In the genomic region with DNA sequence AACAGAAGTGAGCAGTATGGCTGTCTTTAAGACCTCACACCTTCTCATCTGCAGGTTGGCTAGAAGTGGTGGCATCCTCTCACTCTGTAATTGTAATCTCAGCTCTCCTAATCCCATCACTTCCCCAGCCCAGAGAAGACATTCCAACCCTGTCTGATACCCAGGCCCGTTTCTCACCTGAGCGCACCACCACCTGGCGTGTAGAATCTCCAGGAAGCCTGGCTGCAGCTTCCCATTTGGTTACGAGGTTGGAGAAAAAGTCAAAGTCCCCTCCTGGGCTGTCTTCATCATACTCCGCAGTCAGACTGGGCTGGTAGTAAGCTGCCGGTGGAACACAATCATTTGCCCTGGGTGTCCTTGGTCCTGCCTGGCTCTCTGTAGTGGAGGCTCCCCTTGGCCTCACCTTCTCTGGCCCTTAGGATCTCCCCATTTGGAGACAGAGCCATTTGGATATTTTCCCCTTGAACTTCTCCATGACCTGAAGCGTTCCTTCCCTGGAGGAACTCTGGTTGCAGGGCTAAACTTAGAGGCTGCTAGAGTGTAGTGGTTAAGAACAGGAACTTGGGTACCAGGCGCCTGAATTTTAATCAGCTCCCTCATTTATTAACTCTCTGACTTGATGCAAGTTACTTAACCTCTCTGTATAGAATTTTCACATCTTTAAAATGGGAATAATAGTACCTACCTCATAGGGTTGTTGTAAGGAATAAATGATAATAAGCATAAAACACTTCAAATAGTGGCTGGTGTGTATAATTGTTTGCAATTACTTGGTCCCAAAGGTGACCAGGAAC, we compare ENCODE assay signal across 9 cellular contexts. TPM values are rescaled to one million over a fixed set of nuclear protein-coding genes. Genes with fewer than 3 reads are reported as not detected.
DNase-seq lines count a peak whose midpoint lies in the region; ATAC-seq lines count a peak whose summit lies in the region.
"Had no signal": no experiment of that assay in that cellular context is flagged by ENCODE, and none has a peak within 500 bp of the region (broad histone marks: within the 10 kb centered on the region; RNA-seq: fewer than 3 reads in every experiment).

No MANE protein-coding gene starts in this region.

- H3K4me1 Mint-ChIP-seq in stimulated activated naive CD8-positive, alpha-beta T cell treated with anti-CD3 and anti-CD28 coated beads, Interleukin-15, Interleukin-2, amounts not matched to agents 100 ng/mL and 50 ng/mL, for 24 hours (ENCODE audit: low read depth): peaks cover 65% of the 10 kb centered on the region
- peaks cover 43% of the 10 kb centered on the region for H3K4me1 Mint-ChIP-seq in activated T-helper 17 cell treated with anti-CD3 and anti-CD28 coated beads, Interleukin-2, amount 50 U/mL, for 72 hours
- H3K4me1 Mint-ChIP-seq in memory B cell: peaks cover 28% of the 10 kb centered on the region

- peaks cover 49% of the 10 kb centered on the region for H3K36me3 Mint-ChIP-seq in stimulated activated naive CD8-positive, alpha-beta T cell treated with anti-CD3 and anti-CD28 coated beads, Interleukin-15, Interleukin-2, amounts not matched to agents 100 ng/mL and 50 ng/mL, for 24 hours (ENCODE audit: low read depth)
- peaks cover 77% of the 10 kb centered on the region for H3K36me3 Mint-ChIP-seq in activated T-helper 17 cell treated with anti-CD3 and anti-CD28 coated beads, Interleukin-2, amount 50 U/mL, for 72 hours (ENCODE audit: low read depth)
- peaks cover 13% of the 10 kb centered on the region for H3K36me3 Mint-ChIP-seq in memory B cell

- H3K27me3 Mint-ChIP-seq in stimulated activated naive CD8-positive, alpha-beta T cell treated with anti-CD3 and anti-CD28 coated beads, Interleukin-15, Interleukin-2, amounts not matched to agents 100 ng/mL and 50 ng/mL, for 24 hours: no peaks in the 10 kb centered on the region
- H3K27me3 Mint-ChIP-seq in activated T-helper 17 cell treated with anti-CD3 and anti-CD28 coated beads, Interleukin-2, amount 50 U/mL, for 72 hours: no peaks in the 10 kb centered on the region
- H3K27me3 Mint-ChIP-seq in memory B cell: no peaks in the 10 kb centered on the region

- no peak for DNase-seq in stimulated activated naive CD8-positive, alpha-beta T cell treated with anti-CD3 and anti-CD28 coated beads, Interleukin-15, Interleukin-2, amounts not matched to agents 100 U/mL and 50 U/mL, for 24 hours
- DNase-seq in memory B cell (ENCODE audit: low spot score in 2 of 2) (no peak), DMS53 (lab: John Stamatoyannopoulos, UW) (no peak), RPMI8226 (no peak)
- no peak for DNase-seq in stimulated activated CD4-positive, alpha-beta T cell treated with anti-CD3 and anti-CD28 coated beads, Interleukin-4, amount 100 ng/mL, for 1 hour
- DNase-seq: NCI-H446 had no signal

- H3K4me3 Mint-ChIP-seq in stimulated activated naive CD8-positive, alpha-beta T cell treated with anti-CD3 and anti-CD28 coated beads, Interleukin-15, Interleukin-2, amounts not matched to agents 100 ng/mL and 50 ng/mL, for 24 hours: peak overlapping the region; percentile 93
- peak overlapping the region; percentile 92 for H3K4me3 Mint-ChIP-seq in activated T-helper 17 cell treated with anti-CD3 and anti-CD28 coated beads, Interleukin-2, amount 50 U/mL, for 72 hours
- H3K4me3 Mint-ChIP-seq in memory B cell: peak overlapping the region; percentile 88

- no peak for ATAC-seq in stimulated activated naive CD8-positive, alpha-beta T cell treated with anti-CD3 and anti-CD28 coated beads, Interleukin-15, Interleukin-2, amounts not matched to agents 100 U/mL and 50 U/mL, for 24 hours
- no peak for ATAC-seq in activated T-helper 17 cell treated with anti-CD3 and anti-CD28 coated beads, Interleukin-2, amount 50 U/mL, for 72 hours (replicated peaks)
- no peak for ATAC-seq in memory B cell (ENCODE audit: low read depth)
- no peak for ATAC-seq in GM19395 (IDR thresholded peaks at IDR 0.05; ENCODE audit: unreplicated experiment)

- H3K9me3 Mint-ChIP-seq in stimulated activated naive CD8-positive, alpha-beta T cell treated with anti-CD3 and anti-CD28 coated beads, Interleukin-15, Interleukin-2, amounts not matched to agents 100 ng/mL and 50 ng/mL, for 24 hours: no peaks in the 10 kb centered on the region
- peaks cover 3% of the 10 kb centered on the region for H3K9me3 Mint-ChIP-seq in activated T-helper 17 cell treated with anti-CD3 and anti-CD28 coated beads, Interleukin-2, amount 50 U/mL, for 72 hours
- no peaks in the 10 kb centered on the region for H3K9me3 Mint-ChIP-seq in memory B cell

- peak overlapping the region; percentile 98 for H3K27ac Mint-ChIP-seq in stimulated activated naive CD8-positive, alpha-beta T cell treated with anti-CD3 and anti-CD28 coated beads, Interleukin-15, Interleukin-2, amounts not matched to agents 100 ng/mL and 50 ng/mL, for 24 hours
- peak overlapping the region; percentile 96 for H3K27ac Mint-ChIP-seq in activated T-helper 17 cell treated with anti-CD3 and anti-CD28 coated beads, Interleukin-2, amount 50 U/mL, for 72 hours
- H3K27ac Mint-ChIP-seq in memory B cell: no peak overlapping the region

RNA-seq across cellular contexts. Expression of gene SDR39U1, which starts 1.8 kb away (rescaled TPM):
- 10 to 100 TPM; 36.6 to 45.7 TPM for total RNA-seq in activated T-helper 17 cell treated with anti-CD3 and anti-CD28 coated beads, Interleukin-2, amount 50 U/mL, for 72 hours

RNA-seq across cellular contexts. Expression of gene KHNYN, which starts 11.0 kb away (rescaled TPM):
- 100 to 1,000 TPM in 1 of 2 donors, 10 to 100 TPM in 1; 64.3 to 132 TPM for total RNA-seq in activated T-helper 17 cell treated with anti-CD3 and anti-CD28 coated beads, Interleukin-2, amount 50 U/mL, for 72 hours

RNA-seq across cellular contexts. Expression of gene CBLN3, which starts 11.3 kb away (rescaled TPM):
- total RNA-seq in activated T-helper 17 cell treated with anti-CD3 and anti-CD28 coated beads, Interleukin-2, amount 50 U/mL, for 72 hours: 10 to 100 TPM; 11.1 to 14.6 TPM

RNA-seq across cellular contexts. Expression of gene NYNRIN, which starts 42.0 kb away (rescaled TPM):
- total RNA-seq in activated T-helper 17 cell treated with anti-CD3 and anti-CD28 coated beads, Interleukin-2, amount 50 U/mL, for 72 hours: under 1 TPM in 1 of 2 donors, not detected in 1; 0.04 TPM
